Comparison of ENCODE assay signal across 21 cellular contexts in the genomic region with DNA sequence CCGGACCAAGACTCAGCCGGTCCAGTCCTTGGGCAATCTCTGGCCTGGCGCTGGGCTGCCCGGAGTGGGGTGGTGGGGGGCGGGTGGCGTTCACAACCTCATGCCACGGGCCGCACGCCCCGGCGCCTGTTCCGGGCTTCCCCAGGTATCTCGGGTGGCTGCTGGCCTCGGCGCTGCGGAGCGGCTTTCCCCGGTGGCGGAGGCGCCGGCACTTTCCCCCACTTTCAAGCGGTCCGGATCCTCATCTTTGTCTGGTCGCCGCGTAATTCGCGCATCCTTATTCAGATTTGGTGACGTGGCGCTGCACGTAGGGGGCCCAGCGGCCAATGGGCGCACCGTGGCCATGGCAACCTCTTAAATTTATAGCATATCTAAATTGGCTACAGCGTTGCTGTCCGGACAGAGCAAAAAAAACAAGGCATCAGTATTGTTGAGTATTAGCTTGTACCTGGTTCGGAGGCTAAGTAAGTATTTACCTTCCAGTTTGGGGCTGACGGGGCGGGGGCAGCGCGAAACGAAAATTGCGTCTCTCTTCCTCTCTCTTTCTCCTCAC. TPM values are rescaled to one million over a fixed set of nuclear protein-coding genes. Genes with fewer than 3 reads are reported as not detected.
DNase-seq lines count a peak whose midpoint lies in the region; ATAC-seq, FAIRE-seq and TF ChIP-seq lines count a peak whose summit lies in the region.
"Had no signal": no experiment of that assay in that cellular context is flagged by ENCODE, and none has a peak within 500 bp of the region (broad histone marks: within the 10 kb centered on the region; RNA-seq: fewer than 3 reads in every experiment).

A gene (minus strand): TSS at position 253 of the 553 bp plus-strand sequence. CDS start 373 bp downstream, outside the sequence.

- H3K4me3 ChIP-seq in HUES6 (ENCODE audit: low read depth, low read length) (peak within 1 kb of the TSS; percentile 51), K562 (no peak within 1 kb of the TSS), kidney (ENCODE audit: low read length in 2 of 2) (no peak within 1 kb of the TSS)
- H3K4me3 ChIP-seq: dorsolateral prefrontal cortex, lung, suprapubic skin had no signal

- no peak for TF ChIP-seq POLR2A in K562 (conservative IDR thresholded peaks at IDR 0.05)

- H4K20me1 ChIP-seq in K562 (replicated peaks; ENCODE audit: control insufficient read depth, insufficient read depth, low read length): peaks cover 18% of the 10 kb centered on the region

- H2AFZ ChIP-seq in K562 (ENCODE audit: low read depth, low read length): no peak within 1 kb of the TSS

- no peak within 1 kb of the TSS for H3K9ac ChIP-seq in HUES6 (ENCODE audit: low read length)
- H3K9ac ChIP-seq in K562 (ENCODE audit: insufficient read depth in 1 of 2, low read depth in 2 of 2, low read length in 2 of 2): no peak within 1 kb of the TSS
- no peak within 1 kb of the TSS for H3K9ac ChIP-seq in kidney (ENCODE audit: low read length in 2 of 2)

- 15% methylated on average over 33 of the region's 43 CpGs for WGBS in K562 (ENCODE audit: insufficient coverage, low coverage, missing lambda C conversion rate)

- TF ChIP-seq CTCF in K562 (IDR thresholded peaks at IDR 0.05 in 2 of 3, conservative IDR thresholded peaks at IDR 0.05 in 1 of 3; ENCODE audit: insufficient read depth in 2 of 3, low read depth in 1 of 3, low read length in 3 of 3) (no peak), kidney (IDR thresholded peaks at IDR 0.05; ENCODE audit: borderline replicate concordance, extremely low read depth, insufficient read depth) (no peak)

- no peaks in the 10 kb centered on the region for H3K36me3 ChIP-seq in HUES6 (ENCODE audit: control insufficient read depth, insufficient read depth, low read length)
- no peaks in the 10 kb centered on the region for H3K36me3 ChIP-seq in K562 (ENCODE audit: control insufficient read depth, insufficient read depth, low read length)
- H3K36me3 ChIP-seq in kidney (ENCODE audit: control insufficient read depth in 1 of 2, insufficient read depth in 2 of 2, low read length in 2 of 2): no peaks in the 10 kb centered on the region
- H3K36me3 ChIP-seq: brain microvascular endothelial cell, suprapubic skin, WERI-Rb-1 had no signal

- no peak for ATAC-seq in K562
- no peak for ATAC-seq in GM19035 (IDR thresholded peaks at IDR 0.05; ENCODE audit: unreplicated experiment)
- ATAC-seq: naive thymus-derived CD4-positive, alpha-beta T cell had no signal

- H3K9me3 ChIP-seq in HUES6 (ENCODE audit: control insufficient read depth, insufficient read depth, low read depth, low read length) (no peaks in the 10 kb centered on the region), K562 (replicated peaks; ENCODE audit: control insufficient read depth, insufficient read depth, low read depth, low read length) (no peaks in the 10 kb centered on the region), kidney (ENCODE audit: control insufficient read depth in 1 of 2, low read length in 2 of 2) (no peaks in the 10 kb centered on the region)
- H3K9me3 ChIP-seq: suprapubic skin had no signal

- CTCF ChIA-PET in K562 (lab: Yijun Ruan, JAX; ENCODE audit: low intra/inter-chr PET ratio): no interaction called here

- H3K9me1 ChIP-seq in K562 (ENCODE audit: control insufficient read depth, insufficient read depth, low read length): no peaks in the 10 kb centered on the region

- H3K27ac ChIP-seq in HUES6 (ENCODE audit: low read depth, low read length) (no peak within 1 kb of the TSS), K562 (ENCODE audit: extremely low read depth, low read depth, low read length) (no peak within 1 kb of the TSS), kidney (ENCODE audit: low read depth in 2 of 2, low read length in 2 of 2) (no peak within 1 kb of the TSS)
- H3K27ac ChIP-seq: 22Rv1, brain microvascular endothelial cell, dorsolateral prefrontal cortex, suprapubic skin, WERI-Rb-1 had no signal

- H3K4me1 ChIP-seq in HUES6 (ENCODE audit: control insufficient read depth, insufficient read depth, low read length): peaks cover 55% of the 10 kb centered on the region
- peaks cover 0 to 33% of the 10 kb centered on the region in 2 experiments; a peak in 3 of 5 replicates for H3K4me1 ChIP-seq in K562 (replicated peaks in 1 of 2; ENCODE audit: control insufficient read depth in 2 of 2, insufficient read depth in 2 of 2, low read length in 2 of 2)
- peaks cover 0 to 6% of the 10 kb centered on the region in 2 donors for H3K4me1 ChIP-seq in kidney (ENCODE audit: control insufficient read depth in 1 of 2, insufficient read depth in 1 of 2, low read depth in 1 of 2, low read length in 2 of 2)

- POLR2A ChIA-PET in K562 (lab: Yijun Ruan, JAX): no interaction called here

- H3K27me3 ChIP-seq in HUES6 (ENCODE audit: control insufficient read depth, insufficient read depth, low read length) (peaks cover 100% of the 10 kb centered on the region), K562 (ENCODE audit: control insufficient read depth in 2 of 2, insufficient read depth in 2 of 2, low read length in 2 of 2) (peaks cover 77 to 93% of the 10 kb centered on the region in 2 experiments)

- peak; percentile 68 for DNase-seq in DMS 273 (lab: John Stamatoyannopoulos, UW; ENCODE audit: unreplicated experiment)
- DNase-seq in DMS 273 treated with DMSO at 0.1 percent for 48 hours (lab: John Stamatoyannopoulos, UW): no peak
- peak in 2 of 4 experiments; percentile 26 to 27 for DNase-seq in K562 (ENCODE audit: extremely low read depth in 1 of 4, low spot score in 3 of 4)
- DNase-seq in kidney: peak; percentile 43
- no peak for DNase-seq in NOMO-1 (lab: John Stamatoyannopoulos, UW; ENCODE audit: unreplicated experiment in 2 of 2)
- DNase-seq in NOMO-1 treated with dmso at 0.1 percent for 144 hours (lab: John Stamatoyannopoulos, UW; ENCODE audit: unreplicated experiment): no peak
- DNase-seq: activated naive CD4-positive, alpha-beta T cell treated with Interleukin-2 at 50 U/mL for 16 hours; brain microvascular endothelial cell; CD4-positive, CD25-positive, alpha-beta regulatory T cell; dorsolateral prefrontal cortex; naive thymus-derived CD4-positive, alpha-beta T cell; NCI-H2171; WERI-Rb-1 had no signal

- intact Hi-C loops in K562 (cut with micrococcal nuclease) (no loop called here), kidney (cut with DNase I) (no loop called here)

- FAIRE-seq in K562 (lab: Jason Lieb, UNC): no peak
- FAIRE-seq in kidney (lab: Jason Lieb, UNC): no peak
- FAIRE-seq: GM19239, HTR-8/SVneo had no signal

- no TSS peak for BruUV-seq in K562 (replicated peaks; lab: Mats Ljungman, UMichigan)

- no peak for TF ChIP-seq RAD21 in K562 (CRISPR knock-in tag; conservative IDR thresholded peaks at IDR 0.05 in 1 of 2, IDR thresholded peaks at IDR 0.05 in 1 of 2)

- H3K4me2 ChIP-seq in K562 (ENCODE audit: insufficient read depth, low read length): no peak within 1 kb of the TSS

- in situ Hi-C loops in K562 (cut with MboI): no loop called here

- TF ChIP-seq EP300 in K562 (IDR thresholded peaks at IDR 0.05; ENCODE audit: low read length): no peak

- H3K79me2 ChIP-seq in K562 (ENCODE audit: control insufficient read depth, insufficient read depth, low read length): no peaks in the 10 kb centered on the region

TF ChIP-seq in K562, 482 proteins besides CTCF, POLR2A, EP300 and RAD21:
- TF ChIP-seq ATF1 (CRISPR knock-in tag; IDR thresholded peaks at IDR 0.05): no peak
- 0 out of 2 replicates have a peak, but pooled peaks have one; percentile 42 for TF ChIP-seq ATF1 (tag; IDR thresholded peaks at IDR 0.05)
- TF ChIP-seq, protein P1, sequence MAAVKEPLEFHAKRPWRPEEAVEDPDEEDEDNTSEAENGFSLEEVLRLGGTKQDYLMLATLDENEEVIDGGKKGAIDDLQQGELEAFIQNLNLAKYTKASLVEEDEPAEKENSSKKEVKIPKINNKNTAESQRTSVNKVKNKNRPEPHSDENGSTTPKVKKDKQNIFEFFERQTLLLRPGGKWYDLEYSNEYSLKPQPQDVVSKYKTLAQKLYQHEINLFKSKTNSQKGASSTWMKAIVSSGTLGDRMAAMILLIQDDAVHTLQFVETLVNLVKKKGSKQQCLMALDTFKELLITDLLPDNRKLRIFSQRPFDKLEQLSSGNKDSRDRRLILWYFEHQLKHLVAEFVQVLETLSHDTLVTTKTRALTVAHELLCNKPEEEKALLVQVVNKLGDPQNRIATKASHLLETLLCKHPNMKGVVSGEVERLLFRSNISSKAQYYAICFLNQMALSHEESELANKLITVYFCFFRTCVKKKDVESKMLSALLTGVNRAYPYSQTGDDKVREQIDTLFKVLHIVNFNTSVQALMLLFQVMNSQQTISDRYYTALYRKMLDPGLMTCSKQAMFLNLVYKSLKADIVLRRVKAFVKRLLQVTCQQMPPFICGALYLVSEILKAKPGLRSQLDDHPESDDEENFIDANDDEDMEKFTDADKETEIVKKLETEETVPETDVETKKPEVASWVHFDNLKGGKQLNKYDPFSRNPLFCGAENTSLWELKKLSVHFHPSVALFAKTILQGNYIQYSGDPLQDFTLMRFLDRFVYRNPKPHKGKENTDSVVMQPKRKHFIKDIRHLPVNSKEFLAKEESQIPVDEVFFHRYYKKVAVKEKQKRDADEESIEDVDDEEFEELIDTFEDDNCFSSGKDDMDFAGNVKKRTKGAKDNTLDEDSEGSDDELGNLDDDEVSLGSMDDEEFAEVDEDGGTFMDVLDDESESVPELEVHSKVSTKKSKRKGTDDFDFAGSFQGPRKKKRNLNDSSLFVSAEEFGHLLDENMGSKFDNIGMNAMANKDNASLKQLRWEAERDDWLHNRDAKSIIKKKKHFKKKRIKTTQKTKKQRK (IDR thresholded peaks at IDR 0.05; ENCODE audit: borderline replicate concordance, low read depth, low read length): no peak

RNA-seq across cellular contexts. Expression of the gene that starts here (rescaled TPM):
- 0.25 TPM in 1 of 2 replicates, not detected in the other for total RNA-seq in K562 (2011; cell fraction: chromatin; rRNA removed; ENCODE audit: low replicate concordance)
- total RNA-seq in K562 (2011; cell fraction: nucleolus; rRNA removed): 0.13 and 0.17 TPM in 2 replicates
- not detected in 2 replicates for total RNA-seq in K562 (2011; cell fraction: nucleoplasm; rRNA removed)
- 0.05 TPM in 1 of 2 replicates, not detected in the other for total RNA-seq in K562 (2014; rRNA removed)
- not detected in 2 replicates for total RNA-seq in K562 (2014; rRNA removed; fragmentation: Illumina TruSeq; extraction: Trizol)
- not detected in 2 replicates for total RNA-seq in K562 (2015; rRNA removed; fragmentation: Illumina TruSeq; extraction: Trizol)
- total RNA-seq in K562 (2021): 0.04 and 0.16 TPM in 2 replicates
- 0.09 and 0.17 TPM in 2 replicates for polyA plus RNA-seq in K562 (2011; rRNA removed)
- polyA plus RNA-seq in K562 (2011; cell fraction: cytosol; rRNA removed): 0.24 and 0.64 TPM in 2 replicates
- polyA plus RNA-seq in K562 (2011; cell fraction: nucleus; rRNA removed): 0.25 and 0.34 TPM in 2 replicates
- polyA plus RNA-seq in K562 (2012): 0.03 and 0.08 TPM in 2 replicates
- not detected in 2 replicates for polyA plus RNA-seq in K562 (2014; fragmentation: Illumina TruSeq; extraction: Trizol)
- polyA plus RNA-seq in K562 (2014; fragmentation: Nextera tagmentation; extraction: Ambion mirVana): not detected
- 0.08 TPM in 1 of 2 replicates, not detected in the other for polyA plus RNA-seq in K562 (2014; rRNA removed)
- not detected in 2 replicates for polyA minus RNA-seq in K562 (2011; rRNA and poly(A)+ RNA removed)
- not detected in 2 replicates for polyA minus RNA-seq in K562 (2011; cell fraction: cytosol; rRNA and poly(A)+ RNA removed)
- 0.13 TPM in 1 of 2 replicates, not detected in the other for polyA minus RNA-seq in K562 (2011; cell fraction: nucleus; rRNA and poly(A)+ RNA removed)
- total RNA-seq in kidney: not detected
- not detected for polyA plus RNA-seq in kidney (ENCODE audit: insufficient read depth, low read depth, low replicate concordance)
- total RNA-seq: CD4-positive, CD25-positive, alpha-beta regulatory T cell; dorsolateral prefrontal cortex; lung; naive thymus-derived CD4-positive, alpha-beta T cell; renal cortical epithelial cell; suprapubic skin had no signal
- polyA plus RNA-seq: CD4-positive, CD25-positive, alpha-beta regulatory T cell; lung; naive thymus-derived CD4-positive, alpha-beta T cell had no signal

Comparison
In these comparisons a context has a peak if more than half of its experiments do, and no peak if none do; other contexts are left out.
1. Peak in DNase-seq in kidney; RNA of the gene not detected or under 1 TPM.